ENCODE assay signal across 22 cellular contexts in the genomic region with DNA sequence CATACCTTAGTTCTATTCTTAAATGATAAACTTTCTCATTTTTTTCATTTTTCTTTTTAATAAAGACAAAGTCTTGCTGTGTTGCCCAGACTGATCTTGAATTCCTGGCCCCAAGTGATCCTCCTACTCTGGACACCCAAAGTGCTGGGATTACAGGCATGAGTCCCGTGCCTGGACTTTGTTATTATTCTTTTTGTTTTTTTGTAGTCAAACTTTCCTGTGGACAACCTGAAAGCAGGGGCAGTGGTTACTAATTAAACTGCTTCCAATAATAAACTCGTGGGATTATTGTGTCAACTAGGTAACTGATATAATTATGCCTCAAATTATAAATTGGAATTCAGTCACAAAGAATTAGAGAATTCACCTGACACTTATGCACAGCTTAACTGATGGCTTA.
DNase-seq lines count a peak whose midpoint lies in the region; ATAC-seq, FAIRE-seq and TF ChIP-seq lines count a peak whose summit lies in the region.
"Had no signal": no experiment of that assay in that cellular context is flagged by ENCODE, and none has a peak within 500 bp of the region (broad histone marks: within the 10 kb centered on the region; RNA-seq: fewer than 3 reads in every experiment).

No MANE protein-coding gene starts in this region.

- WGBS in HepG2 (ENCODE audit: low lambda C conversion rate) = 0% methylated on average over 2 of the region's 2 CpGs
- 27% methylated on average over 2 of the region's 2 CpGs for WGBS in right lobe of liver (ENCODE audit: insufficient coverage, low coverage, low lambda C conversion rate, missing lambda C conversion rate)

- TF ChIP-seq CTCF in foreskin keratinocyte (conservative IDR thresholded peaks at IDR 0.05) (no peak), HepG2 (CRISPR knock-in tag; IDR thresholded peaks at IDR 0.05) (no peak), right lobe of liver (IDR thresholded peaks at IDR 0.05) (no peak), retinal pigment epithelial cell (conservative IDR thresholded peaks at IDR 0.05; ENCODE audit: low read depth, low read length) (no peak), GM23338 (conservative IDR thresholded peaks at IDR 0.05; ENCODE audit: low read depth in 2 of 2) (no peak)

- no peak for DNase-seq in foreskin keratinocyte
- DNase-seq in HepG2 (ENCODE audit: low spot score) = no peak
- no peak for DNase-seq in right lobe of liver
- DNase-seq in retinal pigment epithelial cell (ENCODE audit: low read depth) = peak; percentile 73
- DNase-seq in GM23338 (ENCODE audit: low spot score) = no peak
- no peak for DNase-seq in GOT3 (lab: John Stamatoyannopoulos, UW)
- DNase-seq: AML-193; Caco-2; Calu3; CD4-positive, alpha-beta T cell; CD8-positive, alpha-beta T cell; DMS79 treated with DMSO at 0.1 percent for 48 hours; GF-D8 had no signal

- ATAC-seq in foreskin keratinocyte (no peak), HepG2 (no peak), right lobe of liver (peak; percentile 35 to 75 (median 73)), GM18517 (IDR thresholded peaks at IDR 0.05; ENCODE audit: unreplicated experiment) (no peak), GM23338 (no peak)
- ATAC-seq: A549; CD8-positive, alpha-beta T cell had no signal

- H4K20me1 ChIP-seq in HepG2 (ENCODE audit: insufficient read depth, low read length) = no peaks in the 10 kb centered on the region
- H4K20me1 ChIP-seq in GM23338 (replicated peaks; ENCODE audit: insufficient read depth) = no peaks in the 10 kb centered on the region
- H4K20me1 ChIP-seq: BLaER1 treated with 17β-estradiol and CSF1 and Interleukin-3, amounts not matched to agents 10 nM and 100 nM had no signal

- no peaks in the 10 kb centered on the region for H3K36me3 Mint-ChIP-seq in GM23338 (ENCODE audit: low read depth)
- H3K36me3 Mint-ChIP-seq: CD8-positive, alpha-beta T cell had no signal

- no peak for FAIRE-seq in HepG2 (lab: Jason Lieb, UNC)
- FAIRE-seq: A549, D721Med, G401.6, GM12891 had no signal

- H3K9me2 ChIP-seq in GM23338 (ENCODE audit: insufficient read depth) = no peaks in the 10 kb centered on the region

- no peak for TF ChIP-seq EP300 in HepG2 (IDR thresholded peaks at IDR 0.05; ENCODE audit: low read depth in 2 of 2, low read length in 2 of 2)
- TF ChIP-seq EP300 in HepG2 (CRISPR knock-in tag; IDR thresholded peaks at IDR 0.05; ENCODE audit: borderline replicate concordance) = no peak

- no peaks in the 10 kb centered on the region for H3K36me3 ChIP-seq in HepG2 (replicated peaks in 1 of 2; ENCODE audit: control insufficient read depth in 1 of 2, insufficient read depth in 2 of 2, low read length in 2 of 2)
- no peaks in the 10 kb centered on the region for H3K36me3 ChIP-seq in right lobe of liver
- H3K36me3 ChIP-seq in GM23338 (ENCODE audit: insufficient read depth) = no peaks in the 10 kb centered on the region
- H3K36me3 ChIP-seq: BLaER1 treated with 17β-estradiol and CSF1 and Interleukin-3, amounts not matched to agents 10 nM and 100 nM had no signal

- TF ChIP-seq POLR2A in HepG2 (IDR thresholded peaks at IDR 0.05; ENCODE audit: insufficient read depth in 1 of 2, low read depth in 2 of 2, low read length in 2 of 2) = no peak
- no peak for TF ChIP-seq POLR2A in right lobe of liver (IDR thresholded peaks at IDR 0.05)

- POLR2A ChIA-PET in HepG2 (lab: Yijun Ruan, JAX) = no interaction called here

- peak overlapping the region; percentile 25 for H3K27ac ChIP-seq in foreskin keratinocyte
- no peak overlapping the region for H3K27ac ChIP-seq in HepG2 (ENCODE audit: extremely low read length, insufficient read depth, low read length)
- peak overlapping the region in 2 of 3 donors; percentile 37 to 45 for H3K27ac ChIP-seq in right lobe of liver
- H3K27ac ChIP-seq in GM23338 (ENCODE audit: low read depth) = no peak overlapping the region
- H3K27ac ChIP-seq: 22Rv1; BLaER1 treated with 17β-estradiol and CSF1 and Interleukin-3, amounts not matched to agents 10 nM and 100 nM; C4-2B had no signal

- H3F3A ChIP-seq in GM23338 (replicated peaks; ENCODE audit: low read depth) = no peaks in the 10 kb centered on the region

- no peak for TF ChIP-seq RAD21 in HepG2 (CRISPR knock-in tag; IDR thresholded peaks at IDR 0.05)

- H3K4me3 ChIP-seq in HepG2 (replicated peaks in 1 of 3; ENCODE audit: insufficient read depth in 1 of 3, low read depth in 2 of 3, low read length in 3 of 3) = no peak overlapping the region
- no peak overlapping the region for H3K4me3 ChIP-seq in right lobe of liver
- H3K4me3 ChIP-seq in retinal pigment epithelial cell (ENCODE audit: low read length) = no peak overlapping the region
- no peak overlapping the region for H3K4me3 ChIP-seq in GM23338
- H3K4me3 ChIP-seq: A549; BLaER1 treated with 17β-estradiol and CSF1 and Interleukin-3, amounts not matched to agents 10 nM and 100 nM had no signal

- H3K4me1 Mint-ChIP-seq in GM23338 = peaks cover 3% of the 10 kb centered on the region; the same call in 1 of the 3 replicates
- H3K4me1 Mint-ChIP-seq: B cell had no signal

- no peaks in the 10 kb centered on the region for H3K9me3 ChIP-seq in HepG2 (ENCODE audit: low read length)
- H3K9me3 ChIP-seq in right lobe of liver = no peaks in the 10 kb centered on the region
- H3K9me3 ChIP-seq: A549; BLaER1 treated with 17β-estradiol and CSF1 and Interleukin-3, amounts not matched to agents 10 nM and 100 nM; Caco-2 had no signal

- CTCF ChIA-PET in HepG2 (lab: Yijun Ruan, JAX; ENCODE audit: low intra/inter-chr PET ratio, low total read pairs) = no interaction called here

- H3K27me3 Mint-ChIP-seq in GM23338 (ENCODE audit: insufficient read depth, low read depth, poor library complexity) = no peaks in the 10 kb centered on the region
- H3K27me3 Mint-ChIP-seq: CD4-positive, alpha-beta T cell had no signal

- no TSS peak for BruUV-seq in HepG2 (replicated peaks; lab: Mats Ljungman, UMichigan)

- H3K4me1 ChIP-seq in foreskin keratinocyte (peaks cover 21% of the 10 kb centered on the region), HepG2 (ENCODE audit: insufficient read depth, low read length) (0 out of 2 replicates have a peak, but pooled peaks cover 8% of the 10 kb centered on the region), right lobe of liver (peaks cover 0 to 28% (median 10%) of the 10 kb centered on the region in 4 donors), GM23338 (ENCODE audit: insufficient read depth) (no peaks in the 10 kb centered on the region)
- H3K4me1 ChIP-seq: Caco-2 had no signal

- no peak overlapping the region for H3K9ac ChIP-seq in HepG2 (ENCODE audit: insufficient read depth, low read depth, low read length)
- H3K9ac ChIP-seq: BLaER1 treated with 17β-estradiol and CSF1 and Interleukin-3, amounts not matched to agents 10 nM and 100 nM had no signal

- in situ Hi-C loops in HepG2 (cut with HindIII; ENCODE audit: extremely low pct_ligation_motif_present, low pct_unique_long_range_greater_than_20kb) = no loop called here

- H2AFZ ChIP-seq in HepG2 (ENCODE audit: low read length) (no peak overlapping the region), GM23338 (no peak overlapping the region)

- H3K9me3 Mint-ChIP-seq in GM23338 = 0 out of 3 replicates have a peak, but pooled peaks cover 2% of the 10 kb centered on the region
- H3K9me3 Mint-ChIP-seq: CD4-positive, alpha-beta T cell; CD8-positive, alpha-beta T cell had no signal

- no peak overlapping the region for H3K4me2 ChIP-seq in HepG2 (ENCODE audit: low read depth, low read length)
- H3K4me2 ChIP-seq in GM23338 = no peak overlapping the region
- H3K4me2 ChIP-seq: A549 had no signal

- H3K27me3 ChIP-seq in foreskin keratinocyte = no peaks in the 10 kb centered on the region
- no peaks in the 10 kb centered on the region for H3K27me3 ChIP-seq in HepG2 (ENCODE audit: control insufficient read depth in 1 of 2, insufficient read depth in 2 of 2, low read length in 2 of 2)
- no peaks in the 10 kb centered on the region for H3K27me3 ChIP-seq in right lobe of liver
- H3K27me3 ChIP-seq in GM23338 (ENCODE audit: insufficient read depth) = no peaks in the 10 kb centered on the region
- H3K27me3 ChIP-seq: BLaER1 treated with 17β-estradiol and CSF1 and Interleukin-3, amounts not matched to agents 10 nM and 100 nM had no signal

- no peak overlapping the region for H3K27ac Mint-ChIP-seq in GM23338
- H3K27ac Mint-ChIP-seq: B cell; CD4-positive, alpha-beta T cell; CD8-positive, alpha-beta T cell had no signal

- H3K79me2 ChIP-seq in HepG2 (ENCODE audit: insufficient read depth, low read length) (no peaks in the 10 kb centered on the region), GM23338 (replicated peaks; ENCODE audit: insufficient read depth) (no peaks in the 10 kb centered on the region)

- H3K4me3 Mint-ChIP-seq in GM23338 = no peak overlapping the region
- H3K4me3 Mint-ChIP-seq: B cell; CD4-positive, alpha-beta T cell; CD8-positive, alpha-beta T cell had no signal

- intact Hi-C loops in HepG2 (cut with micrococcal nuclease; ENCODE audit: unreplicated experiment) = no loop called here
- intact Hi-C loops in right lobe of liver (cut with DNase I) = no loop called here

TF ChIP-seq in HepG2, 621 proteins besides CTCF, POLR2A, EP300 and RAD21:
- TF ChIP-seq MBD4 (IDR thresholded peaks at IDR 0.05; ENCODE audit: borderline replicate concordance, low read length) (no peak), SOX6 (IDR thresholded peaks at IDR 0.05) (no peak), SOX6 (CRISPR knock-in tag; IDR thresholded peaks at IDR 0.05) (peak; percentile 28; the same call in 1 of the 2 replicates)

Comparison
In these comparisons a context has a peak if more than half of its experiments do, and no peak if none do; other contexts are left out.
1. ATAC-seq: peak in right lobe of liver (4 of 4); none in foreskin keratinocyte (single experiment), HepG2 (single experiment), GM18517 (single experiment) and GM23338 (single experiment).
2. H3K27ac ChIP-seq: peak in foreskin keratinocyte (single experiment) and right lobe of liver (2 of 3); none in HepG2 (single experiment) and GM23338 (single experiment).